In genomic region chr3:118863731-118864322, GRCh38 we compare ENCODE assay signal across 8 cellular contexts.
DNase-seq lines count a peak whose midpoint lies in the region; ATAC-seq lines count a peak whose summit lies in the region.

No MANE protein-coding gene starts in this region.

- intact Hi-C loops in Right ventricle myocardium inferior (cut with DNase I) (no loop called here), posterior vena cava (cut with DNase I) (no loop called here)

- peak; percentile 72 for ATAC-seq in GM19035 (IDR thresholded peaks at IDR 0.05; ENCODE audit: unreplicated experiment)
- ATAC-seq in HG03175 (IDR thresholded peaks at IDR 0.05; ENCODE audit: unreplicated experiment), result peak; percentile 88
- no peak for ATAC-seq in Right ventricle myocardium inferior

- DNase-seq in AML-193 (lab: John Stamatoyannopoulos, UW) (peak; percentile 7 to 12), UCSD-AML1 (lab: John Stamatoyannopoulos, UW; ENCODE audit: unreplicated experiment) (peak; percentile 11), Right ventricle myocardium inferior (ENCODE audit: missing footprints) (no peak), NCI-H345 treated with DMSO at 0.1 percent for 48 hours (lab: John Stamatoyannopoulos, UW; ENCODE audit: unreplicated experiment) (no peak), posterior vena cava (ENCODE audit: low spot score) (no peak), epidermal melanocyte (ENCODE audit: insufficient read length, low spot score) (no peak)

Comparison
In these comparisons a context has a peak if more than half of its experiments do, and no peak if none do; other contexts are left out.
1. DNase-seq: peak in AML-193 (2 of 2) and UCSD-AML1 (single experiment); none in Right ventricle myocardium inferior (single experiment), NCI-H345 treated with DMSO at 0.1 percent for 48 hours (single experiment), posterior vena cava (single experiment) and epidermal melanocyte (single experiment).